In genomic region chr19:40425450-40426287, GRCh38 we compare ENCODE assay signal across 1 cellular context.
A peak's percentile ranks its signal among the peaks of the same experiment; 100 is the strongest.
TF ChIP-seq lines count a peak whose summit lies in the region.

A gene with protein sequence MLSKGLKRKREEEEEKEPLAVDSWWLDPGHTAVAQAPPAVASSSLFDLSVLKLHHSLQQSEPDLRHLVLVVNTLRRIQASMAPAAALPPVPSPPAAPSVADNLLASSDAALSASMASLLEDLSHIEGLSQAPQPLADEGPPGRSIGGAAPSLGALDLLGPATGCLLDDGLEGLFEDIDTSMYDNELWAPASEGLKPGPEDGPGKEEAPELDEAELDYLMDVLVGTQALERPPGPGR (minus strand): TSS chr19:40425992. CDS start chr19:40423546, 2,446 bp downstream.

TF ChIP-seq in HepG2, 621 proteins besides CTCF, POLR2A, EP300 and RAD21 (continued from another document and continues in another):
- TF ChIP-seq BRCA1 (CRISPR knock-in tag; IDR thresholded peaks at IDR 0.05): peak; percentile 36; the same call in 1 of the 2 replicates
- no peak for TF ChIP-seq NFIC (IDR thresholded peaks at IDR 0.05; ENCODE audit: low read length)
- no peak for TF ChIP-seq PAX8 (CRISPR knock-in tag; IDR thresholded peaks at IDR 0.05; ENCODE audit: borderline replicate concordance)
- peak; percentile 19; the same call in 1 of the 2 replicates for TF ChIP-seq ZNF607 (CRISPR knock-in tag; IDR thresholded peaks at IDR 0.05; ENCODE audit: borderline replicate concordance)
- TF ChIP-seq SMYD3 (CRISPR knock-in tag; IDR thresholded peaks at IDR 0.05): no peak
- TF ChIP-seq GATAD2A (CRISPR knock-in tag; IDR thresholded peaks at IDR 0.05): 0 out of 2 replicates have a peak, but pooled peaks have one; percentile 42
- TF ChIP-seq, protein P1, sequence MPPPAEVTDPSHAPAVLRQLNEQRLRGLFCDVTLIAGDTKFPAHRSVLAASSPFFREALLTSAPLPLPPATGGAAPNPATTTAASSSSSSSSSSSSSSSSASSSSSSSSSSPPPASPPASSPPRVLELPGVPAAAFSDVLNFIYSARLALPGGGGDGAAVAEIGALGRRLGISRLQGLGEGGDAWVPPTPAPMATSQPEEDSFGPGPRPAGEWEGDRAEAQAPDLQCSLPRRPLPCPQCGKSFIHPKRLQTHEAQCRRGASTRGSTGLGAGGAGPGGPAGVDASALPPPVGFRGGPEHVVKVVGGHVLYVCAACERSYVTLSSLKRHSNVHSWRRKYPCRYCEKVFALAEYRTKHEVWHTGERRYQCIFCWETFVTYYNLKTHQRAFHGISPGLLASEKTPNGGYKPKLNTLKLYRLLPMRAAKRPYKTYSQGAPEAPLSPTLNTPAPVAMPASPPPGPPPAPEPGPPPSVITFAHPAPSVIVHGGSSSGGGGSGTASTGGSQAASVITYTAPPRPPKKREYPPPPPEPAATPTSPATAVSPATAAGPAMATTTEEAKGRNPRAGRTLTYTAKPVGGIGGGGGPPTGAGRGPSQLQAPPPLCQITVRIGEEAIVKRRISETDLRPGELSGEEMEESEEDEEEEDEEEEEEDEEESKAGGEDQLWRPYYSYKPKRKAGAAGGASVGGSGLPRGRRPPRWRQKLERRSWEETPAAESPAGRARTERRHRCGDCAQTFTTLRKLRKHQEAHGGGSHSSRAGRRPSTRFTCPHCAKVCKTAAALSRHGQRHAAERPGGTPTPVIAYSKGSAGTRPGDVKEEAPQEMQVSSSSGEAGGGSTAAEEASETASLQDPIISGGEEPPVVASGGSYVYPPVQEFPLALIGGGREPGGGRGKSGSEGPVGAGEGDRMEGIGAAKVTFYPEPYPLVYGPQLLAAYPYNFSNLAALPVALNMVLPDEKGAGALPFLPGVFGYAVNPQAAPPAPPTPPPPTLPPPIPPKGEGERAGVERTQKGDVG (CRISPR knock-in tag; IDR thresholded peaks at IDR 0.05; ENCODE audit: borderline replicate concordance): no peak
- peak; percentile 40 for TF ChIP-seq ZFY (CRISPR knock-in tag; IDR thresholded peaks at IDR 0.05)
- TF ChIP-seq ZFP36 (IDR thresholded peaks at IDR 0.05; ENCODE audit: borderline replicate concordance, low read depth, low read length, partially characterized antibody): no peak
- no peak; the same call in 1 of the 2 replicates for TF ChIP-seq PITX1 (CRISPR knock-in tag; IDR thresholded peaks at IDR 0.05)
- no peak for TF ChIP-seq ZNF256 (CRISPR knock-in tag; conservative IDR thresholded peaks at IDR 0.05)
- peak; percentile 77 for TF ChIP-seq TBX2 (CRISPR knock-in tag; IDR thresholded peaks at IDR 0.05; ENCODE audit: borderline replicate concordance)
- TF ChIP-seq ZNF296 (CRISPR knock-in tag; conservative IDR thresholded peaks at IDR 0.05): no peak
- TF ChIP-seq CC2D1A (CRISPR knock-in tag; IDR thresholded peaks at IDR 0.05): no peak
- TF ChIP-seq, protein P2, sequence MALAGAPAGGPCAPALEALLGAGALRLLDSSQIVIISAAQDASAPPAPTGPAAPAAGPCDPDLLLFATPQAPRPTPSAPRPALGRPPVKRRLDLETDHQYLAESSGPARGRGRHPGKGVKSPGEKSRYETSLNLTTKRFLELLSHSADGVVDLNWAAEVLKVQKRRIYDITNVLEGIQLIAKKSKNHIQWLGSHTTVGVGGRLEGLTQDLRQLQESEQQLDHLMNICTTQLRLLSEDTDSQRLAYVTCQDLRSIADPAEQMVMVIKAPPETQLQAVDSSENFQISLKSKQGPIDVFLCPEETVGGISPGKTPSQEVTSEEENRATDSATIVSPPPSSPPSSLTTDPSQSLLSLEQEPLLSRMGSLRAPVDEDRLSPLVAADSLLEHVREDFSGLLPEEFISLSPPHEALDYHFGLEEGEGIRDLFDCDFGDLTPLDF (CRISPR knock-in tag; IDR thresholded peaks at IDR 0.05): no peak
- TF ChIP-seq ZNF644 (CRISPR knock-in tag; IDR thresholded peaks at IDR 0.05; ENCODE audit: low read depth): no peak
- no peak for TF ChIP-seq ZNF597 (CRISPR knock-in tag; IDR thresholded peaks at IDR 0.05)
- no peak for TF ChIP-seq TCF12 (IDR thresholded peaks at IDR 0.05)
- 0 out of 2 replicates have a peak, but pooled peaks have one; percentile 53 for TF ChIP-seq TCF12 (CRISPR knock-in tag; IDR thresholded peaks at IDR 0.05)
- no peak for TF ChIP-seq GMEB2 (CRISPR knock-in tag; IDR thresholded peaks at IDR 0.05; ENCODE audit: low read depth)
- TF ChIP-seq, protein P3, sequence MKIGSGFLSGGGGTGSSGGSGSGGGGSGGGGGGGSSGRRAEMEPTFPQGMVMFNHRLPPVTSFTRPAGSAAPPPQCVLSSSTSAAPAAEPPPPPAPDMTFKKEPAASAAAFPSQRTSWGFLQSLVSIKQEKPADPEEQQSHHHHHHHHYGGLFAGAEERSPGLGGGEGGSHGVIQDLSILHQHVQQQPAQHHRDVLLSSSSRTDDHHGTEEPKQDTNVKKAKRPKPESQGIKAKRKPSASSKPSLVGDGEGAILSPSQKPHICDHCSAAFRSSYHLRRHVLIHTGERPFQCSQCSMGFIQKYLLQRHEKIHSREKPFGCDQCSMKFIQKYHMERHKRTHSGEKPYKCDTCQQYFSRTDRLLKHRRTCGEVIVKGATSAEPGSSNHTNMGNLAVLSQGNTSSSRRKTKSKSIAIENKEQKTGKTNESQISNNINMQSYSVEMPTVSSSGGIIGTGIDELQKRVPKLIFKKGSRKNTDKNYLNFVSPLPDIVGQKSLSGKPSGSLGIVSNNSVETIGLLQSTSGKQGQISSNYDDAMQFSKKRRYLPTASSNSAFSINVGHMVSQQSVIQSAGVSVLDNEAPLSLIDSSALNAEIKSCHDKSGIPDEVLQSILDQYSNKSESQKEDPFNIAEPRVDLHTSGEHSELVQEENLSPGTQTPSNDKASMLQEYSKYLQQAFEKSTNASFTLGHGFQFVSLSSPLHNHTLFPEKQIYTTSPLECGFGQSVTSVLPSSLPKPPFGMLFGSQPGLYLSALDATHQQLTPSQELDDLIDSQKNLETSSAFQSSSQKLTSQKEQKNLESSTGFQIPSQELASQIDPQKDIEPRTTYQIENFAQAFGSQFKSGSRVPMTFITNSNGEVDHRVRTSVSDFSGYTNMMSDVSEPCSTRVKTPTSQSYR (CRISPR knock-in tag; IDR thresholded peaks at IDR 0.05; ENCODE audit: borderline replicate concordance): no peak
- TF ChIP-seq SRSF1 (optimal IDR thresholded peaks at IDR 0.05; ENCODE audit: low read depth, low read length): peak; percentile 81
- TF ChIP-seq FOSL2 (CRISPR knock-in tag; IDR thresholded peaks at IDR 0.05): peak; percentile 69
- no peak for TF ChIP-seq MYC (CRISPR knock-in tag; IDR thresholded peaks at IDR 0.05; ENCODE audit: borderline replicate concordance)
- peak; percentile 26; the same call in 1 of the 2 replicates for TF ChIP-seq MXD4 (CRISPR knock-in tag; IDR thresholded peaks at IDR 0.05)
- TF ChIP-seq, protein P4, sequence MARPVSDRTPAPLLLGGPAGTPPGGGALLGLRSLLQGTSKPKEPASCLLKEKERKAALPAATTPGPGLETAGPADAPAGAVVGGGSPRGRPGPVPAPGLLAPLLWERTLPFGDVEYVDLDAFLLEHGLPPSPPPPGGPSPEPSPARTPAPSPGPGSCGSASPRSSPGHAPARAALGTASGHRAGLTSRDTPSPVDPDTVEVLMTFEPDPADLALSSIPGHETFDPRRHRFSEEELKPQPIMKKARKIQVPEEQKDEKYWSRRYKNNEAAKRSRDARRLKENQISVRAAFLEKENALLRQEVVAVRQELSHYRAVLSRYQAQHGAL (CRISPR knock-in tag; IDR thresholded peaks at IDR 0.05; ENCODE audit: not compliant biosample characterization): no peak
- peak; percentile 98 for TF ChIP-seq POLR2G (IDR thresholded peaks at IDR 0.05; ENCODE audit: low read depth, low read length)
- TF ChIP-seq KLF9 (CRISPR knock-in tag; IDR thresholded peaks at IDR 0.05; ENCODE audit: low read depth): no peak; the same call in 1 of the 2 replicates
- no peak for TF ChIP-seq ZBTB8A (CRISPR knock-in tag; IDR thresholded peaks at IDR 0.05; ENCODE audit: borderline replicate concordance, low read depth)
- TF ChIP-seq ZBTB43 (CRISPR knock-in tag; conservative IDR thresholded peaks at IDR 0.05): no peak
- TF ChIP-seq ZNF790 (CRISPR knock-in tag; IDR thresholded peaks at IDR 0.05; ENCODE audit: borderline replicate concordance): peak; percentile 89; the same call in 1 of the 2 replicates
- no peak for TF ChIP-seq SATB2 (CRISPR knock-in tag; IDR thresholded peaks at IDR 0.05)
- no peak for TF ChIP-seq HIVEP1 (CRISPR knock-in tag; IDR thresholded peaks at IDR 0.05)
- TF ChIP-seq GABPA (IDR thresholded peaks at IDR 0.05; ENCODE audit: low read depth, low read length): no peak
- TF ChIP-seq GABPA (CRISPR knock-in tag; IDR thresholded peaks at IDR 0.05; ENCODE audit: low read depth): peak; percentile 55
- TF ChIP-seq ZMAT5 (CRISPR knock-in tag; IDR thresholded peaks at IDR 0.05; ENCODE audit: borderline replicate concordance, low read depth): no peak
- TF ChIP-seq, protein P5, sequence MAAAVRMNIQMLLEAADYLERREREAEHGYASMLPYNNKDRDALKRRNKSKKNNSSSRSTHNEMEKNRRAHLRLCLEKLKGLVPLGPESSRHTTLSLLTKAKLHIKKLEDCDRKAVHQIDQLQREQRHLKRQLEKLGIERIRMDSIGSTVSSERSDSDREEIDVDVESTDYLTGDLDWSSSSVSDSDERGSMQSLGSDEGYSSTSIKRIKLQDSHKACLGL (CRISPR knock-in tag; IDR thresholded peaks at IDR 0.05): no peak
- no peak for TF ChIP-seq DNMT3B (CRISPR knock-in tag; conservative IDR thresholded peaks at IDR 0.05)
- TF ChIP-seq ELF4 (CRISPR knock-in tag; IDR thresholded peaks at IDR 0.05; ENCODE audit: borderline replicate concordance): peak; percentile 61; the same call in 1 of the 2 replicates
- no peak for TF ChIP-seq ZNF737 (CRISPR knock-in tag; IDR thresholded peaks at IDR 0.05; ENCODE audit: borderline replicate concordance)
- peak; percentile 88 for TF ChIP-seq ZNF441 (CRISPR knock-in tag; IDR thresholded peaks at IDR 0.05; ENCODE audit: borderline replicate concordance)
- TF ChIP-seq, protein P6, sequence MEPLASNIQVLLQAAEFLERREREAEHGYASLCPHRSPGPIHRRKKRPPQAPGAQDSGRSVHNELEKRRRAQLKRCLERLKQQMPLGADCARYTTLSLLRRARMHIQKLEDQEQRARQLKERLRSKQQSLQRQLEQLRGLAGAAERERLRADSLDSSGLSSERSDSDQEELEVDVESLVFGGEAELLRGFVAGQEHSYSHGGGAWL (CRISPR knock-in tag; IDR thresholded peaks at IDR 0.05): peak; percentile 33; the same call in 1 of the 2 replicates
- no peak for TF ChIP-seq ZBTB1 (CRISPR knock-in tag; IDR thresholded peaks at IDR 0.05; ENCODE audit: borderline replicate concordance)
- TF ChIP-seq CSRNP2 (CRISPR knock-in tag; conservative IDR thresholded peaks at IDR 0.05; ENCODE audit: low read depth): no peak
- no peak for TF ChIP-seq ZFAT (CRISPR knock-in tag; conservative IDR thresholded peaks at IDR 0.05)
- TF ChIP-seq ATF1 (CRISPR knock-in tag; IDR thresholded peaks at IDR 0.05): no peak
- TF ChIP-seq ZNF329 (CRISPR knock-in tag; IDR thresholded peaks at IDR 0.05; ENCODE audit: low read depth): 0 out of 2 replicates have a peak, but pooled peaks have one; percentile 47
- TF ChIP-seq CCDC6 (CRISPR knock-in tag; IDR thresholded peaks at IDR 0.05): no peak
- TF ChIP-seq ZFP36L2 (CRISPR knock-in tag; IDR thresholded peaks at IDR 0.05): no peak
- TF ChIP-seq CHD2 (IDR thresholded peaks at IDR 0.05; ENCODE audit: low read depth, low read length): peak; percentile 54; the same call in 1 of the 2 replicates
- TF ChIP-seq MTA1 (CRISPR knock-in tag; IDR thresholded peaks at IDR 0.05; ENCODE audit: borderline replicate concordance): no peak
- TF ChIP-seq ZNF33B (CRISPR knock-in tag; IDR thresholded peaks at IDR 0.05): no peak
- TF ChIP-seq NR0B2 (CRISPR knock-in tag; IDR thresholded peaks at IDR 0.05): no peak
